In the genomic region with DNA sequence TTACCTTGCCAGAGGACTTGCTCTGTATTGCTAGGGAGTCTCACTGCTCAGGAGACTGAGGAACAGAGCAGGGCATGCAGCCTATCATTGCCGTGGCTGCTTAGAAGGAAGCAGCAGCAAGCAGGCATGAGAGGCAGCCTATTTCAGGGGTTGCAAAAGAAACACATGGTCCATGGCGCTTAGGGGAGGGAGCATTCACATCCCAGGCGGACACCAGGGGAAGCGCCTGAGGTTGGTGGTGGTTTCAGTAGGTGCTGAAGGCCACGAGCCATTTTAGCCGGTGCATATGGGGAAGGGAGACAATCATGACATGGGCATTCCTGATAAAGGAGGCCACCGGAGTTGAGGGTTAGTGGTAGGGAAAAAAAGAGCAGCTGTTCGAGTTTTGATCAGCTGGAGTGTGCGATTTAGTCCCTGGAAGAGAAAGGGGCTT, we compare ENCODE assay signal across 1 cellular context.
TF ChIP-seq lines count a peak whose summit lies in the region.

No MANE protein-coding gene starts in this region.

TF ChIP-seq in H1, 55 proteins besides CTCF, POLR2A, EP300 and RAD21:
- TF ChIP-seq MAFK (IDR thresholded peaks at IDR 0.05; ENCODE audit: low read depth, low read length) (no peak), ASH2L (IDR thresholded peaks at IDR 0.05; ENCODE audit: low read length) (peak; percentile 29)
- TF ChIP-seq, protein P1, sequence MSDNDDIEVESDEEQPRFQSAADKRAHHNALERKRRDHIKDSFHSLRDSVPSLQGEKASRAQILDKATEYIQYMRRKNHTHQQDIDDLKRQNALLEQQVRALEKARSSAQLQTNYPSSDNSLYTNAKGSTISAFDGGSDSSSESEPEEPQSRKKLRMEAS (IDR thresholded peaks at IDR 0.05), result peak; percentile 67
